Comparison of ENCODE assay signal across 1 cellular context in the genomic region with DNA sequence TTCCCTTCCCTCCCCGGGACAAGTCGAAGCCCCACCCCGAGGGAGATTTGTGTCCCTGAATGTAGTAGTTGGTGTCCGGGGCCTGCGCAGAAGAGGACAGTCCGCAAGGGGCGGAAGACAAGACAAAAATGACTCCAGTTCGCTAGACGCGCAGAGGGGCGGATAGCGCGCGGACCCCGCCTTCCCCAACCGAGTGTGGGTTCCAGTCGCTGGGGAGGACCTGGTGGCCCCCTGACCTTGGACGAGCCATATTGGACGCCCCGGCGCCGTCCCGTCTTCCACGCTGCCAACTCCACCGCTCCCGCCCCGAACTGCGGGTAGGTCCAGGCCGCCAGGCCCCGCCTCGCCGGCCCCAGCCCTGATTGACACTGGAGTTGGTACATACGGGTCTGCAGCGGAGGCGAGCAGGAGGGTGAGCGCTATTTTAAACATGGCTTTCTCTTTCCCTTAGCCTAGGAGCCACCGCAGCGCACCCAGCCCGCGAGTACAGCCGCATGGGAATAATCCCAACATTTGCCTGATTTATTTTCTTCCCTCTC.
TF ChIP-seq lines count a peak whose summit lies in the region.

No MANE protein-coding gene starts in this region.

TF ChIP-seq in HepG2, 621 proteins besides CTCF, POLR2A, EP300 and RAD21 (continued from another document and continues in another):
- TF ChIP-seq ZNF431 (CRISPR knock-in tag; IDR thresholded peaks at IDR 0.05; ENCODE audit: borderline replicate concordance, low read depth) = no peak
- TF ChIP-seq AGO1 (IDR thresholded peaks at IDR 0.05; ENCODE audit: low read depth, low read length, poor library complexity, severe bottlenecking) = no peak
- TF ChIP-seq GZF1 (CRISPR knock-in tag; IDR thresholded peaks at IDR 0.05) = no peak; the same call in 1 of the 2 replicates
- TF ChIP-seq, protein P1, sequence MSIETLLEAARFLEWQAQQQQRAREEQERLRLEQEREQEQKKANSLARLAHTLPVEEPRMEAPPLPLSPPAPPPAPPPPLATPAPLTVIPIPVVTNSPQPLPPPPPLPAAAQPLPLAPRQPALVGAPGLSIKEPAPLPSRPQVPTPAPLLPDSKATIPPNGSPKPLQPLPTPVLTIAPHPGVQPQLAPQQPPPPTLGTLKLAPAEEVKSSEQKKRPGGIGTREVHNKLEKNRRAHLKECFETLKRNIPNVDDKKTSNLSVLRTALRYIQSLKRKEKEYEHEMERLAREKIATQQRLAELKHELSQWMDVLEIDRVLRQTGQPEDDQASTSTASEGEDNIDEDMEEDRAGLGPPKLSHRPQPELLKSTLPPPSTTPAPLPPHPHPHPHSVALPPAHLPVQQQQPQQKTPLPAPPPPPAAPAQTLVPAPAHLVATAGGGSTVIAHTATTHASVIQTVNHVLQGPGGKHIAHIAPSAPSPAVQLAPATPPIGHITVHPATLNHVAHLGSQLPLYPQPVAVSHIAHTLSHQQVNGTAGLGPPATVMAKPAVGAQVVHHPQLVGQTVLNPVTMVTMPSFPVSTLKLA (IDR thresholded peaks at IDR 0.05) = no peak
- TF ChIP-seq BCL6 (CRISPR knock-in tag; IDR thresholded peaks at IDR 0.05) = 0 out of 2 replicates have a peak, but pooled peaks have one; percentile 11
- TF ChIP-seq SMAD9 (CRISPR knock-in tag; IDR thresholded peaks at IDR 0.05) = no peak
- TF ChIP-seq ZBTB7B (CRISPR knock-in tag; IDR thresholded peaks at IDR 0.05) = peak; percentile 85; the same call in 1 of the 2 replicates
- TF ChIP-seq ZNF557 (CRISPR knock-in tag; IDR thresholded peaks at IDR 0.05) = no peak
- TF ChIP-seq, protein P2, sequence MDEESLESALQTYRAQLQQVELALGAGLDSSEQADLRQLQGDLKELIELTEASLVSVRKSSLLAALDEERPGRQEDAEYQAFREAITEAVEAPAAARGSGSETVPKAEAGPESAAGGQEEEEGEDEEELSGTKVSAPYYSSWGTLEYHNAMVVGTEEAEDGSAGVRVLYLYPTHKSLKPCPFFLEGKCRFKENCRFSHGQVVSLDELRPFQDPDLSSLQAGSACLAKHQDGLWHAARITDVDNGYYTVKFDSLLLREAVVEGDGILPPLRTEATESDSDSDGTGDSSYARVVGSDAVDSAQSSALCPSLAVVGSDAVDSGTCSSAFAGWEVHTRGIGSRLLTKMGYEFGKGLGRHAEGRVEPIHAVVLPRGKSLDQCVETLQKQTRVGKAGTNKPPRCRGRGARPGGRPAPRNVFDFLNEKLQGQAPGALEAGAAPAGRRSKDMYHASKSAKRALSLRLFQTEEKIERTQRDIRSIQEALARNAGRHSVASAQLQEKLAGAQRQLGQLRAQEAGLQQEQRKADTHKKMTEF (CRISPR knock-in tag; IDR thresholded peaks at IDR 0.05) = peak; percentile 39; the same call in 1 of the 2 replicates
- TF ChIP-seq YY1 (IDR thresholded peaks at IDR 0.05; ENCODE audit: insufficient read depth, insufficient replicate concordance, low read depth, low read length) = peak; percentile 76
- TF ChIP-seq ZNF496 (CRISPR knock-in tag; IDR thresholded peaks at IDR 0.05; ENCODE audit: insufficient replicate concordance) = no peak
- TF ChIP-seq MEF2D (CRISPR knock-in tag; IDR thresholded peaks at IDR 0.05) = no peak; the same call in 1 of the 2 replicates
- no peak for TF ChIP-seq TBX3 (IDR thresholded peaks at IDR 0.05; ENCODE audit: borderline replicate concordance)
- TF ChIP-seq, protein P3, sequence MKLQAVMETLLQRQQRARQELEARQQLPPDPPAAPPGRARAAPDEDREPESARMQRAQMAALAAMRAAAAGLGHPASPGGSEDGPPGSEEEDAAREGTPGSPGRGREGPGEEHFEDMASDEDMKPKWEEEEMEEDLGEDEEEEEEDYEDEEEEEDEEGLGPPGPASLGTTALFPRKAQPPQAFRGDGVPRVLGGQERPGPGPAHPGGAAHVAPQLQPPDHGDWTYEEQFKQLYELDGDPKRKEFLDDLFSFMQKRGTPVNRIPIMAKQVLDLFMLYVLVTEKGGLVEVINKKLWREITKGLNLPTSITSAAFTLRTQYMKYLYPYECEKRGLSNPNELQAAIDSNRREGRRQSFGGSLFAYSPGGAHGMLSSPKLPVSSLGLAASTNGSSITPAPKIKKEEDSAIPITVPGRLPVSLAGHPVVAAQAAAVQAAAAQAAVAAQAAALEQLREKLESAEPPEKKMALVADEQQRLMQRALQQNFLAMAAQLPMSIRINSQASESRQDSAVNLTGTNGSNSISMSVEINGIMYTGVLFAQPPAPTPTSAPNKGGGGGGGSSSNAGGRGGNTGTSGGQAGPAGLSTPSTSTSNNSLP (IDR thresholded peaks at IDR 0.05; ENCODE audit: low read depth, low read length) = no peak
- no peak for TF ChIP-seq ZNF256 (CRISPR knock-in tag; conservative IDR thresholded peaks at IDR 0.05)
- TF ChIP-seq, protein P4, sequence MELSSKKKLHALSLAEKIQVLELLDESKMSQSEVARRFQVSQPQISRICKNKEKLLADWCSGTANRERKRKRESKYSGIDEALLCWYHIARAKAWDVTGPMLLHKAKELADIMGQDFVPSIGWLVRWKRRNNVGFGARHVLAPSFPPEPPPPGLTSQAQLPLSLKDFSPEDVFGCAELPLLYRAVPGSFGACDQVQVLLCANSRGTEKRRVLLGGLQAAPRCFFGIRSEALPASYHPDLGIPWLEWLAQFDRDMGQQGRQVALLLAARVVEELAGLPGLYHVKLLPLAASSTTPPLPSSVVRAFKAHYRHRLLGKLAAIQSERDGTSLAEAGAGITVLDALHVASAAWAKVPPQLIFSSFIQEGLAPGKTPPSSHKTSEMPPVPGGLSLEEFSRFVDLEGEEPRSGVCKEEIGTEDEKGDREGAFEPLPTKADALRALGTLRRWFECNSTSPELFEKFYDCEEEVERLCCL (CRISPR knock-in tag; IDR thresholded peaks at IDR 0.05; ENCODE audit: borderline replicate concordance) = no peak
- TF ChIP-seq, protein P5, sequence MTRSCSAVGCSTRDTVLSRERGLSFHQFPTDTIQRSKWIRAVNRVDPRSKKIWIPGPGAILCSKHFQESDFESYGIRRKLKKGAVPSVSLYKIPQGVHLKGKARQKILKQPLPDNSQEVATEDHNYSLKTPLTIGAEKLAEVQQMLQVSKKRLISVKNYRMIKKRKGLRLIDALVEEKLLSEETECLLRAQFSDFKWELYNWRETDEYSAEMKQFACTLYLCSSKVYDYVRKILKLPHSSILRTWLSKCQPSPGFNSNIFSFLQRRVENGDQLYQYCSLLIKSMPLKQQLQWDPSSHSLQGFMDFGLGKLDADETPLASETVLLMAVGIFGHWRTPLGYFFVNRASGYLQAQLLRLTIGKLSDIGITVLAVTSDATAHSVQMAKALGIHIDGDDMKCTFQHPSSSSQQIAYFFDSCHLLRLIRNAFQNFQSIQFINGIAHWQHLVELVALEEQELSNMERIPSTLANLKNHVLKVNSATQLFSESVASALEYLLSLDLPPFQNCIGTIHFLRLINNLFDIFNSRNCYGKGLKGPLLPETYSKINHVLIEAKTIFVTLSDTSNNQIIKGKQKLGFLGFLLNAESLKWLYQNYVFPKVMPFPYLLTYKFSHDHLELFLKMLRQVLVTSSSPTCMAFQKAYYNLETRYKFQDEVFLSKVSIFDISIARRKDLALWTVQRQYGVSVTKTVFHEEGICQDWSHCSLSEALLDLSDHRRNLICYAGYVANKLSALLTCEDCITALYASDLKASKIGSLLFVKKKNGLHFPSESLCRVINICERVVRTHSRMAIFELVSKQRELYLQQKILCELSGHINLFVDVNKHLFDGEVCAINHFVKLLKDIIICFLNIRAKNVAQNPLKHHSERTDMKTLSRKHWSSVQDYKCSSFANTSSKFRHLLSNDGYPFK (CRISPR knock-in tag; IDR thresholded peaks at IDR 0.05; ENCODE audit: borderline replicate concordance) = peak; percentile 26; the same call in 1 of the 2 replicates
- TF ChIP-seq, protein P6, sequence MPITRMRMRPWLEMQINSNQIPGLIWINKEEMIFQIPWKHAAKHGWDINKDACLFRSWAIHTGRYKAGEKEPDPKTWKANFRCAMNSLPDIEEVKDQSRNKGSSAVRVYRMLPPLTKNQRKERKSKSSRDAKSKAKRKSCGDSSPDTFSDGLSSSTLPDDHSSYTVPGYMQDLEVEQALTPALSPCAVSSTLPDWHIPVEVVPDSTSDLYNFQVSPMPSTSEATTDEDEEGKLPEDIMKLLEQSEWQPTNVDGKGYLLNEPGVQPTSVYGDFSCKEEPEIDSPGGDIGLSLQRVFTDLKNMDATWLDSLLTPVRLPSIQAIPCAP (CRISPR knock-in tag; IDR thresholded peaks at IDR 0.05; ENCODE audit: low read depth) = no peak
- TF ChIP-seq, protein P7, sequence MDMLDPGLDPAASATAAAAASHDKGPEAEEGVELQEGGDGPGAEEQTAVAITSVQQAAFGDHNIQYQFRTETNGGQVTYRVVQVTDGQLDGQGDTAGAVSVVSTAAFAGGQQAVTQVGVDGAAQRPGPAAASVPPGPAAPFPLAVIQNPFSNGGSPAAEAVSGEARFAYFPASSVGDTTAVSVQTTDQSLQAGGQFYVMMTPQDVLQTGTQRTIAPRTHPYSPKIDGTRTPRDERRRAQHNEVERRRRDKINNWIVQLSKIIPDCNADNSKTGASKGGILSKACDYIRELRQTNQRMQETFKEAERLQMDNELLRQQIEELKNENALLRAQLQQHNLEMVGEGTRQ (IDR thresholded peaks at IDR 0.05; ENCODE audit: low read depth, low read length) = no peak
- TF ChIP-seq, protein P7 (CRISPR knock-in tag; IDR thresholded peaks at IDR 0.05; ENCODE audit: borderline replicate concordance) = no peak; the same call in 1 of the 2 replicates
- TF ChIP-seq, protein P8, sequence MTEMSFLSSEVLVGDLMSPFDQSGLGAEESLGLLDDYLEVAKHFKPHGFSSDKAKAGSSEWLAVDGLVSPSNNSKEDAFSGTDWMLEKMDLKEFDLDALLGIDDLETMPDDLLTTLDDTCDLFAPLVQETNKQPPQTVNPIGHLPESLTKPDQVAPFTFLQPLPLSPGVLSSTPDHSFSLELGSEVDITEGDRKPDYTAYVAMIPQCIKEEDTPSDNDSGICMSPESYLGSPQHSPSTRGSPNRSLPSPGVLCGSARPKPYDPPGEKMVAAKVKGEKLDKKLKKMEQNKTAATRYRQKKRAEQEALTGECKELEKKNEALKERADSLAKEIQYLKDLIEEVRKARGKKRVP (CRISPR knock-in tag; IDR thresholded peaks at IDR 0.05) = no peak
- TF ChIP-seq, protein P9, sequence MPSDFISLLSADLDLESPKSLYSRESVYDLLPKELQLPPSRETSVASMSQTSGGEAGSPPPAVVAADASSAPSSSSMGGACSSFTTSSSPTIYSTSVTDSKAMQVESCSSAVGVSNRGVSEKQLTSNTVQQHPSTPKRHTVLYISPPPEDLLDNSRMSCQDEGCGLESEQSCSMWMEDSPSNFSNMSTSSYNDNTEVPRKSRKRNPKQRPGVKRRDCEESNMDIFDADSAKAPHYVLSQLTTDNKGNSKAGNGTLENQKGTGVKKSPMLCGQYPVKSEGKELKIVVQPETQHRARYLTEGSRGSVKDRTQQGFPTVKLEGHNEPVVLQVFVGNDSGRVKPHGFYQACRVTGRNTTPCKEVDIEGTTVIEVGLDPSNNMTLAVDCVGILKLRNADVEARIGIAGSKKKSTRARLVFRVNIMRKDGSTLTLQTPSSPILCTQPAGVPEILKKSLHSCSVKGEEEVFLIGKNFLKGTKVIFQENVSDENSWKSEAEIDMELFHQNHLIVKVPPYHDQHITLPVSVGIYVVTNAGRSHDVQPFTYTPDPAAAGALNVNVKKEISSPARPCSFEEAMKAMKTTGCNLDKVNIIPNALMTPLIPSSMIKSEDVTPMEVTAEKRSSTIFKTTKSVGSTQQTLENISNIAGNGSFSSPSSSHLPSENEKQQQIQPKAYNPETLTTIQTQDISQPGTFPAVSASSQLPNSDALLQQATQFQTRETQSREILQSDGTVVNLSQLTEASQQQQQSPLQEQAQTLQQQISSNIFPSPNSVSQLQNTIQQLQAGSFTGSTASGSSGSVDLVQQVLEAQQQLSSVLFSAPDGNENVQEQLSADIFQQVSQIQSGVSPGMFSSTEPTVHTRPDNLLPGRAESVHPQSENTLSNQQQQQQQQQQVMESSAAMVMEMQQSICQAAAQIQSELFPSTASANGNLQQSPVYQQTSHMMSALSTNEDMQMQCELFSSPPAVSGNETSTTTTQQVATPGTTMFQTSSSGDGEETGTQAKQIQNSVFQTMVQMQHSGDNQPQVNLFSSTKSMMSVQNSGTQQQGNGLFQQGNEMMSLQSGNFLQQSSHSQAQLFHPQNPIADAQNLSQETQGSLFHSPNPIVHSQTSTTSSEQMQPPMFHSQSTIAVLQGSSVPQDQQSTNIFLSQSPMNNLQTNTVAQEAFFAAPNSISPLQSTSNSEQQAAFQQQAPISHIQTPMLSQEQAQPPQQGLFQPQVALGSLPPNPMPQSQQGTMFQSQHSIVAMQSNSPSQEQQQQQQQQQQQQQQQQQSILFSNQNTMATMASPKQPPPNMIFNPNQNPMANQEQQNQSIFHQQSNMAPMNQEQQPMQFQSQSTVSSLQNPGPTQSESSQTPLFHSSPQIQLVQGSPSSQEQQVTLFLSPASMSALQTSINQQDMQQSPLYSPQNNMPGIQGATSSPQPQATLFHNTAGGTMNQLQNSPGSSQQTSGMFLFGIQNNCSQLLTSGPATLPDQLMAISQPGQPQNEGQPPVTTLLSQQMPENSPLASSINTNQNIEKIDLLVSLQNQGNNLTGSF (CRISPR knock-in tag; IDR thresholded peaks at IDR 0.05) = no peak
- TF ChIP-seq ZFP36L1 (CRISPR knock-in tag; IDR thresholded peaks at IDR 0.05) = no peak; the same call in 1 of the 2 replicates
- TF ChIP-seq, protein P10, sequence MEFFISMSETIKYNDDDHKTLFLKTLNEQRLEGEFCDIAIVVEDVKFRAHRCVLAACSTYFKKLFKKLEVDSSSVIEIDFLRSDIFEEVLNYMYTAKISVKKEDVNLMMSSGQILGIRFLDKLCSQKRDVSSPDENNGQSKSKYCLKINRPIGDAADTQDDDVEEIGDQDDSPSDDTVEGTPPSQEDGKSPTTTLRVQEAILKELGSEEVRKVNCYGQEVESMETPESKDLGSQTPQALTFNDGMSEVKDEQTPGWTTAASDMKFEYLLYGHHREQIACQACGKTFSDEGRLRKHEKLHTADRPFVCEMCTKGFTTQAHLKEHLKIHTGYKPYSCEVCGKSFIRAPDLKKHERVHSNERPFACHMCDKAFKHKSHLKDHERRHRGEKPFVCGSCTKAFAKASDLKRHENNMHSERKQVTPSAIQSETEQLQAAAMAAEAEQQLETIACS (CRISPR knock-in tag; IDR thresholded peaks at IDR 0.05) = no peak
